Comparison of ENCODE assay signal across 27 cellular contexts in genomic region chr3:183917776-183918175, GRCh38.
"Had no signal": no experiment of that assay in that cellular context is flagged by ENCODE, and none has a peak within 500 bp of the region (broad histone marks: within the 10 kb centered on the region; RNA-seq: fewer than 3 reads in every experiment).

No MANE protein-coding gene starts in this region.

- H3K27ac ChIP-seq: breast epithelium, SJSA1 had no signal

- H3K27me3 ChIP-seq: breast epithelium, SJSA1 had no signal

- H3K9me3 Mint-ChIP-seq: activated naive CD4-positive, alpha-beta T cell treated with anti-CD3 and anti-CD28 coated beads, Interleukin-2, amount 50 U/mL, for 24 hours; WTC11 had no signal

- H3K4me3 Mint-ChIP-seq: activated CD8-positive, alpha-beta T cell treated with anti-CD3 and anti-CD28 coated beads, Interleukin-2, amount 10 ng/mL, durations not matched to agents 7 days and 5 days; activated naive CD4-positive, alpha-beta T cell treated with anti-CD3 and anti-CD28 coated beads, Interleukin-2, amount 50 U/mL, for 24 hours; WTC11 had no signal

- H3K4me3 ChIP-seq: breast epithelium, SJSA1 had no signal

- DNase-seq: activated CD4-positive, alpha-beta T cell treated with anti-CD3 and anti-CD28 coated beads for 48 hours; activated CD4-positive, alpha-beta T cell treated with anti-CD3 and anti-CD28 coated beads, Interleukin-2, amount 50 U/mL, for 4 hours; activated CD4-positive, CD25-positive, alpha-beta regulatory T cell treated with anti-CD3 and anti-CD28 coated beads, Interleukin-2, amount 50 U/mL, for 72 hours; activated CD8-positive, alpha-beta memory T cell treated with anti-CD3 and anti-CD28 coated beads, Interleukin-2, amount 50 U/mL, for 48 hours; activated CD8-positive, alpha-beta T cell treated with anti-CD3 and anti-CD28 coated beads, Interleukin-2, amount 10 ng/mL, durations not matched to agents 7 days and 5 days; activated T-cell treated with anti-CD3 and anti-CD28 coated beads, Interleukin-2, amount 50 U/mL, for 1 hour; aorta; central memory CD4-positive, alpha-beta T cell; Kasumi-1; KBM-7; NCI-H1105 treated with DMSO at 0.1 percent for 48 hours; NCI-H146; NCI-H187 treated with DMSO at 0.1 percent for 48 hours; NCI-H2081 treated with DMSO at 0.1 percent for 48 hours; NCI-H2171 treated with DMSO at 0.1 percent for 48 hours; NCI-H226; NCI-H524 treated with DMSO at 0.1 percent for 48 hours; NCI-H748 treated with DMSO at 0.1 percent for 48 hours; RPMI8226; SHP77; SW 1271 had no signal

- H3K9me3 ChIP-seq: breast epithelium, SJSA1 had no signal

- H3K27ac Mint-ChIP-seq: activated CD8-positive, alpha-beta T cell treated with anti-CD3 and anti-CD28 coated beads, Interleukin-2, amount 10 ng/mL, durations not matched to agents 7 days and 5 days; activated naive CD4-positive, alpha-beta T cell treated with anti-CD3 and anti-CD28 coated beads, Interleukin-2, amount 50 U/mL, for 24 hours; WTC11 had no signal

- ATAC-seq: activated CD8-positive, alpha-beta T cell treated with anti-CD3 and anti-CD28 coated beads, Interleukin-2, amount 10 ng/mL, durations not matched to agents 7 days and 5 days; Panc1; SK-N-SH treated with all-trans-retinoic acid at 6 μM for 48 hours; WTC11 had no signal

- H3K36me3 ChIP-seq: breast epithelium had no signal

- H3K4me1 Mint-ChIP-seq: activated naive CD4-positive, alpha-beta T cell treated with anti-CD3 and anti-CD28 coated beads, Interleukin-2, amount 50 U/mL, for 24 hours had no signal

- H3K4me1 ChIP-seq: breast epithelium, SJSA1 had no signal
